8 cellular contexts compared by ENCODE assay signal in genomic region chr1:91165033-91165654, GRCh38.
A peak's percentile ranks its signal among the peaks of the same experiment; 100 is the strongest.
DNase-seq lines count a peak whose midpoint lies in the region; ATAC-seq, FAIRE-seq and TF ChIP-seq lines count a peak whose summit lies in the region.

No MANE protein-coding gene starts in this region.

- no peak overlapping the region for H3K9ac ChIP-seq in IMR-90 (ENCODE audit: low read depth, low read length)

- H3K9me1 ChIP-seq in IMR-90 (ENCODE audit: insufficient read depth, low read length) = no peaks in the 10 kb centered on the region

- H2BK20ac ChIP-seq in IMR-90 (ENCODE audit: low read depth, low read length) = no peak overlapping the region

- H3K27ac ChIP-seq in IMR-90 (ENCODE audit: insufficient read depth, low read length) = no peak overlapping the region
- H3K27ac ChIP-seq in foreskin keratinocyte = no peak overlapping the region
- no peak overlapping the region for H3K27ac ChIP-seq in thoracic aorta

- H3K4ac ChIP-seq in IMR-90 (ENCODE audit: low read depth, low read length) = no peak overlapping the region

- H2BK5ac ChIP-seq in IMR-90 (ENCODE audit: low read depth, low read length, poor library complexity, severe bottlenecking) = no peak overlapping the region

- H3K36me3 ChIP-seq in IMR-90 (ENCODE audit: control insufficient read depth, insufficient read depth, low read length) = no peaks in the 10 kb centered on the region
- H3K36me3 ChIP-seq in thoracic aorta = no peaks in the 10 kb centered on the region

- no peak overlapping the region for H2BK15ac ChIP-seq in IMR-90 (ENCODE audit: low read depth, low read length)

- no peak overlapping the region for H2AK5ac ChIP-seq in IMR-90 (ENCODE audit: low read depth, low read length)

- peak; percentile 62 for DNase-seq in EL
- peak; percentile 45 for DNase-seq in IMR-90
- DNase-seq in RCC 7860 (ENCODE audit: low spot score) = peak; percentile 20
- DNase-seq in activated T-helper 1 cell treated with anti-CD3 and anti-CD28 coated beads, Interleukin-2, amount 50 U/mL, for 16 hours (ENCODE audit: low read depth in 1 of 2, low spot score in 1 of 2) = peak; percentile 42 to 47
- DNase-seq in foreskin keratinocyte = peak in 1 of 2 donors; percentile 18
- peak; percentile 70 for DNase-seq in occipital lobe (lab: John Stamatoyannopoulos, UW)
- no peak for DNase-seq in thoracic aorta (ENCODE audit: low spot score)

- no peak overlapping the region for H3K56ac ChIP-seq in IMR-90 (ENCODE audit: extremely low read depth, insufficient read depth, low read length)

- in situ Hi-C loops in IMR-90 (cut with MboI; ENCODE audit: low sequenced_read_pairs) = loop anchor here (10.0 kb wide), 1 partner anchor 440 kb away; no protein-coding TSS in a partner anchor

- H2AFZ ChIP-seq in IMR-90 (replicated peaks; ENCODE audit: low read length, poor library complexity) = peak overlapping the region; percentile 69

- CTCF ChIA-PET in IMR-90 (lab: Yijun Ruan, JAX) = interaction anchor here (0.6 to 2.2 kb wide), 10 partner anchors 10 to 443 kb away, joined by 3 to 13 read pairs (median 4); no protein-coding TSS in a partner anchor

- peak; percentile 88 for TF ChIP-seq CTCF in IMR-90 (conservative IDR thresholded peaks at IDR 0.05; ENCODE audit: low read depth, low read length)
- TF ChIP-seq CTCF in foreskin keratinocyte (conservative IDR thresholded peaks at IDR 0.05) = peak; percentile 84
- peak; percentile 86 for TF ChIP-seq CTCF in thoracic aorta (IDR thresholded peaks at IDR 0.05)

- dilution Hi-C loops in IMR-90 (cut with HindIII; ENCODE audit: low sequenced_read_pairs, unreplicated experiment) = no loop called here

- TF ChIP-seq POLR2A in IMR-90 (IDR thresholded peaks at IDR 0.05; ENCODE audit: low read depth, low read length) = no peak

- no peak overlapping the region for H3K18ac ChIP-seq in IMR-90 (ENCODE audit: low read depth, low read length)

- 33% methylated on average over 9 of the region's 14 CpGs; no CpG with 5 or more reads in 1 of the 2 experiments for WGBS in IMR-90 (ENCODE audit: extremely low coverage in 2 of 2, insufficient read length in 1 of 2), 2 experiments

- no peaks in the 10 kb centered on the region for H4K20me1 ChIP-seq in IMR-90 (ENCODE audit: insufficient read depth, low read length)

- no peak for FAIRE-seq in RCC 7860 (lab: Jason Lieb, UNC)

- H3K9me3 ChIP-seq in IMR-90 (ENCODE audit: control insufficient read depth, insufficient read depth, low read length) (no peaks in the 10 kb centered on the region), thoracic aorta (no peaks in the 10 kb centered on the region)

- H3K14ac ChIP-seq in IMR-90 (replicated peaks; ENCODE audit: low read depth, low read length) = no peak overlapping the region

- no peak overlapping the region for H3K23ac ChIP-seq in IMR-90 (ENCODE audit: low read depth, low read length)

- H2AK9ac ChIP-seq in IMR-90 (replicated peaks; ENCODE audit: low read depth, low read length, poor library complexity) = peak overlapping the region; percentile 20

- no peak overlapping the region for H4K91ac ChIP-seq in IMR-90 (ENCODE audit: insufficient read depth, low read depth, low read length)

- H3K27me3 ChIP-seq in IMR-90 (ENCODE audit: control insufficient read depth, insufficient read depth, low read length) (no peaks in the 10 kb centered on the region; the same call in 1 of the 2 replicates), foreskin keratinocyte (no peaks in the 10 kb centered on the region), thoracic aorta (replicated peaks; ENCODE audit: insufficient read depth) (no peaks in the 10 kb centered on the region)

- H3K79me1 ChIP-seq in IMR-90 (ENCODE audit: low read depth in 1 of 2, low read length in 2 of 2) = no peaks in the 10 kb centered on the region

- intact Hi-C loops in IMR-90 (cut with micrococcal nuclease) = loop anchor here (1.0 to 10.0 kb wide), 7 partner anchors 143 to 1118 kb away; partner anchors contain the start of genes CDC7 and ZNF644

- BruUV-seq in IMR-90 (replicated peaks; lab: Mats Ljungman, UMichigan) = no TSS peak

- no peak overlapping the region for H3K4me2 ChIP-seq in IMR-90 (ENCODE audit: low read depth, low read length)

- H3K4me3 ChIP-seq in IMR-90 (ENCODE audit: insufficient read depth, low read depth, low read length) = no peak overlapping the region
- H3K4me3 ChIP-seq in thoracic aorta = no peak overlapping the region

- H3K4me1 ChIP-seq in IMR-90 (ENCODE audit: control insufficient read depth, insufficient read depth, low read length) = no peaks in the 10 kb centered on the region
- no peaks in the 10 kb centered on the region for H3K4me1 ChIP-seq in foreskin keratinocyte
- no peaks in the 10 kb centered on the region for H3K4me1 ChIP-seq in thoracic aorta (ENCODE audit: control insufficient read depth in 1 of 2, low read depth in 2 of 2)

- TF ChIP-seq RAD21 in IMR-90 (IDR thresholded peaks at IDR 0.05; ENCODE audit: low read length) = peak; percentile 74

- POLR2A ChIA-PET in IMR-90 (lab: Charles Lee; ENCODE audit: unreplicated experiment) = no interaction called here

- no peak overlapping the region for H4K8ac ChIP-seq in IMR-90 (ENCODE audit: low read depth in 2 of 2, low read length in 2 of 2)

- H2BK120ac ChIP-seq in IMR-90 (ENCODE audit: low read depth, low read length) = no peak overlapping the region

- ATAC-seq in GM21717 (IDR thresholded peaks at IDR 0.05; ENCODE audit: unreplicated experiment) = peak; percentile 90
- ATAC-seq in IMR-90 (ENCODE audit: low read depth) = peak; percentile 93
- peak; percentile 93 for ATAC-seq in foreskin keratinocyte
- ATAC-seq in thoracic aorta (ENCODE audit: insufficient number of reproducible peaks, low FRiP score, low read depth) = no peak

- H4K5ac ChIP-seq in IMR-90 (ENCODE audit: low read depth, low read length) = no peak overlapping the region

TF ChIP-seq in IMR-90, 13 proteins besides CTCF, POLR2A, EP300 and RAD21:
- TF ChIP-seq CHD1 (IDR thresholded peaks at IDR 0.05; ENCODE audit: low read depth, low read length) = no peak
- TF ChIP-seq NFE2L2 (IDR thresholded peaks at IDR 0.05; ENCODE audit: low read depth, low read length) = no peak
- TF ChIP-seq RCOR1 (IDR thresholded peaks at IDR 0.05; ENCODE audit: insufficient replicate concordance, low read length) = no peak
- no peak for TF ChIP-seq ELK1 (IDR thresholded peaks at IDR 0.05; ENCODE audit: borderline replicate concordance, low read depth, low read length)
- TF ChIP-seq SMC3 (IDR thresholded peaks at IDR 0.05; ENCODE audit: low read depth, low read length) = peak; percentile 65
- TF ChIP-seq USF2 (IDR thresholded peaks at IDR 0.05; ENCODE audit: low read depth, low read length) = no peak
